1 cellular context compared by ENCODE assay signal in genomic region chr5:177312649-177313181, GRCh38.
TF ChIP-seq lines count a peak whose summit lies in the region.

No MANE protein-coding gene starts in this region.

TF ChIP-seq in HepG2, 621 proteins besides CTCF, POLR2A, EP300 and RAD21:
- TF ChIP-seq CC2D1A (CRISPR knock-in tag; IDR thresholded peaks at IDR 0.05) (0 out of 2 replicates have a peak, but pooled peaks have one; percentile 10), STAG1 (CRISPR knock-in tag; IDR thresholded peaks at IDR 0.05) (0 out of 2 replicates have a peak, but pooled peaks have one; percentile 3), ZNF839 (CRISPR knock-in tag; IDR thresholded peaks at IDR 0.05; ENCODE audit: borderline replicate concordance) (no peak), TRIM22 (IDR thresholded peaks at IDR 0.05) (no peak), SMAD9 (CRISPR knock-in tag; IDR thresholded peaks at IDR 0.05) (no peak), SYNCRIP (IDR thresholded peaks at IDR 0.05; ENCODE audit: insufficient read depth, low read depth, low read length) (no peak), AFF4 (CRISPR knock-in tag; IDR thresholded peaks at IDR 0.05) (no peak), ISL2 (CRISPR knock-in tag; IDR thresholded peaks at IDR 0.05) (no peak), ZNF138 (CRISPR knock-in tag; IDR thresholded peaks at IDR 0.05; ENCODE audit: low read depth) (no peak), NCOA1 (CRISPR knock-in tag; IDR thresholded peaks at IDR 0.05) (0 out of 2 replicates have a peak, but pooled peaks have one; percentile 8), RNF2 (conservative IDR thresholded peaks at IDR 0.05; ENCODE audit: low read depth) (no peak), ISX (CRISPR knock-in tag; conservative IDR thresholded peaks at IDR 0.05) (no peak), RARG (CRISPR knock-in tag; IDR thresholded peaks at IDR 0.05; ENCODE audit: low read depth) (no peak), DDIT3 (CRISPR knock-in tag; IDR thresholded peaks at IDR 0.05) (no peak), U2AF2 (IDR thresholded peaks at IDR 0.05; ENCODE audit: low read depth, low read length) (no peak), PRMT3 (CRISPR knock-in tag; IDR thresholded peaks at IDR 0.05; ENCODE audit: borderline replicate concordance, low read depth) (0 out of 2 replicates have a peak, but pooled peaks have one; percentile 9), RFX5 (IDR thresholded peaks at IDR 0.05; ENCODE audit: low read depth, low read length) (0 out of 2 replicates have a peak, but pooled peaks have one; percentile 4), UBTF (CRISPR knock-in tag; IDR thresholded peaks at IDR 0.05) (peak; percentile 28; the same call in 1 of the 2 replicates), ZBTB8A (CRISPR knock-in tag; IDR thresholded peaks at IDR 0.05; ENCODE audit: borderline replicate concordance, low read depth) (no peak), TFAP4 (IDR thresholded peaks at IDR 0.05; ENCODE audit: borderline replicate concordance, low read depth) (peak; percentile 63; the same call in 1 of the 2 replicates), ZNF891 (CRISPR knock-in tag; IDR thresholded peaks at IDR 0.05) (peak; percentile 67; the same call in 1 of the 2 replicates), BRD4 (CRISPR knock-in tag; IDR thresholded peaks at IDR 0.05) (0 out of 2 replicates have a peak, but pooled peaks have one; percentile 66), CREB1 (IDR thresholded peaks at IDR 0.05) (no peak), CREB1 (CRISPR knock-in tag; IDR thresholded peaks at IDR 0.05) (0 out of 2 replicates have a peak, but pooled peaks have one; percentile 46), PCBP2 (optimal IDR thresholded peaks at IDR 0.05; ENCODE audit: low read depth, low read length, poor library complexity, severe bottlenecking) (no peak), HNF1B (CRISPR knock-in tag; IDR thresholded peaks at IDR 0.05) (0 out of 2 replicates have a peak, but pooled peaks have one; percentile 21), JUN (CRISPR knock-in tag; IDR thresholded peaks at IDR 0.05) (no peak), ATF2 (CRISPR knock-in tag; IDR thresholded peaks at IDR 0.05) (no peak), NAIF1 (CRISPR knock-in tag; IDR thresholded peaks at IDR 0.05; ENCODE audit: borderline replicate concordance) (no peak), NR2F6 (IDR thresholded peaks at IDR 0.05) (no peak), NR2F6 (CRISPR knock-in tag; IDR thresholded peaks at IDR 0.05) (no peak), MED13 (CRISPR knock-in tag; IDR thresholded peaks at IDR 0.05) (no peak; the same call in 1 of the 2 replicates), ZNF572 (CRISPR knock-in tag; IDR thresholded peaks at IDR 0.05) (peak; percentile 59; the same call in 1 of the 2 replicates)
- TF ChIP-seq, protein P1, sequence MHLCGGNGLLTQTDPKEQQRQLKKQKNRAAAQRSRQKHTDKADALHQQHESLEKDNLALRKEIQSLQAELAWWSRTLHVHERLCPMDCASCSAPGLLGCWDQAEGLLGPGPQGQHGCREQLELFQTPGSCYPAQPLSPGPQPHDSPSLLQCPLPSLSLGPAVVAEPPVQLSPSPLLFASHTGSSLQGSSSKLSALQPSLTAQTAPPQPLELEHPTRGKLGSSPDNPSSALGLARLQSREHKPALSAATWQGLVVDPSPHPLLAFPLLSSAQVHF (CRISPR knock-in tag; IDR thresholded peaks at IDR 0.05) = 0 out of 2 replicates have a peak, but pooled peaks have one; percentile 1
- TF ChIP-seq, protein P2, sequence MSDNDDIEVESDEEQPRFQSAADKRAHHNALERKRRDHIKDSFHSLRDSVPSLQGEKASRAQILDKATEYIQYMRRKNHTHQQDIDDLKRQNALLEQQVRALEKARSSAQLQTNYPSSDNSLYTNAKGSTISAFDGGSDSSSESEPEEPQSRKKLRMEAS (IDR thresholded peaks at IDR 0.05) = no peak
- TF ChIP-seq, protein P3, sequence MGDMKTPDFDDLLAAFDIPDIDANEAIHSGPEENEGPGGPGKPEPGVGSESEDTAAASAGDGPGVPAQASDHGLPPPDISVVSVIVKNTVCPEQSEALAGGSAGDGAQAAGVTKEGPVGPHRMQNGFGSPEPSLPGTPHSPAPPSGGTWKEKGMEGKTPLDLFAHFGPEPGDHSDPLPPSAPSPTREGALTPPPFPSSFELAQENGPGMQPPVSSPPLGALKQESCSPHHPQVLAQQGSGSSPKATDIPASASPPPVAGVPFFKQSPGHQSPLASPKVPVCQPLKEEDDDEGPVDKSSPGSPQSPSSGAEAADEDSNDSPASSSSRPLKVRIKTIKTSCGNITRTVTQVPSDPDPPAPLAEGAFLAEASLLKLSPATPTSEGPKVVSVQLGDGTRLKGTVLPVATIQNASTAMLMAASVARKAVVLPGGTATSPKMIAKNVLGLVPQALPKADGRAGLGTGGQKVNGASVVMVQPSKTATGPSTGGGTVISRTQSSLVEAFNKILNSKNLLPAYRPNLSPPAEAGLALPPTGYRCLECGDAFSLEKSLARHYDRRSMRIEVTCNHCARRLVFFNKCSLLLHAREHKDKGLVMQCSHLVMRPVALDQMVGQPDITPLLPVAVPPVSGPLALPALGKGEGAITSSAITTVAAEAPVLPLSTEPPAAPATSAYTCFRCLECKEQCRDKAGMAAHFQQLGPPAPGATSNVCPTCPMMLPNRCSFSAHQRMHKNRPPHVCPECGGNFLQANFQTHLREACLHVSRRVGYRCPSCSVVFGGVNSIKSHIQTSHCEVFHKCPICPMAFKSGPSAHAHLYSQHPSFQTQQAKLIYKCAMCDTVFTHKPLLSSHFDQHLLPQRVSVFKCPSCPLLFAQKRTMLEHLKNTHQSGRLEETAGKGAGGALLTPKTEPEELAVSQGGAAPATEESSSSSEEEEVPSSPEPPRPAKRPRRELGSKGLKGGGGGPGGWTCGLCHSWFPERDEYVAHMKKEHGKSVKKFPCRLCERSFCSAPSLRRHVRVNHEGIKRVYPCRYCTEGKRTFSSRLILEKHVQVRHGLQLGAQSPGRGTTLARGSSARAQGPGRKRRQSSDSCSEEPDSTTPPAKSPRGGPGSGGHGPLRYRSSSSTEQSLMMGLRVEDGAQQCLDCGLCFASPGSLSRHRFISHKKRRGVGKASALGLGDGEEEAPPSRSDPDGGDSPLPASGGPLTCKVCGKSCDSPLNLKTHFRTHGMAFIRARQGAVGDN (CRISPR knock-in tag; IDR thresholded peaks at IDR 0.05) = peak; percentile 58; the same call in 1 of the 2 replicates
TF ChIP-seq in HepG2: peak in this region for 14.
